1 cellular context compared by ENCODE assay signal in genomic region chr17:49031965-49032928, GRCh38.
TF ChIP-seq lines count a peak whose summit lies in the region.

No MANE protein-coding gene starts in this region.

TF ChIP-seq in K562, 482 proteins besides CTCF, POLR2A, EP300 and RAD21 (continued from another document and continues in another):
- TF ChIP-seq PATZ1 (CRISPR knock-in tag; IDR thresholded peaks at IDR 0.05; ENCODE audit: borderline replicate concordance) (no peak), SP1 (CRISPR knock-in tag; IDR thresholded peaks at IDR 0.05) (0 out of 2 replicates have a peak, but pooled peaks have one; percentile 39), SOX6 (IDR thresholded peaks at IDR 0.05) (0 out of 2 replicates have a peak, but pooled peaks have one; percentile 29), CC2D1A (IDR thresholded peaks at IDR 0.05) (peak; percentile 84), ARNT (IDR thresholded peaks at IDR 0.05) (peak in 1 of 2 experiments; percentile 50; a peak in 1 of 4 replicates), GATAD2A (IDR thresholded peaks at IDR 0.05) (no peak), ZFX (CRISPR knock-in tag; IDR thresholded peaks at IDR 0.05) (no peak), ARID2 (IDR thresholded peaks at IDR 0.05) (peak; percentile 90), MTA3 (IDR thresholded peaks at IDR 0.05; ENCODE audit: borderline replicate concordance) (no peak), RCOR1 (IDR thresholded peaks at IDR 0.05; ENCODE audit: borderline replicate concordance in 1 of 2, low read depth in 2 of 2, low read length in 2 of 2) (0 out of 4 replicates have a peak, but pooled peaks of 1 of the 2 experiments have one; percentile 23), TFAM (CRISPR knock-in tag; conservative IDR thresholded peaks at IDR 0.05) (no peak), IRF1 (CRISPR knock-in tag; IDR thresholded peaks at IDR 0.05; ENCODE audit: borderline replicate concordance) (no peak), YY1 (IDR thresholded peaks at IDR 0.05; ENCODE audit: borderline replicate concordance in 1 of 3, control insufficient read depth in 1 of 3, extremely low read depth in 1 of 3, insufficient read depth in 3 of 3, insufficient read length in 1 of 3, insufficient replicate concordance in 2 of 3, low read depth in 1 of 3, low read length in 2 of 3) (peak in 1 of 3 experiments; percentile 42), ZNF583 (CRISPR knock-in tag; IDR thresholded peaks at IDR 0.05) (no peak), HMGN3 (IDR thresholded peaks at IDR 0.05; ENCODE audit: borderline replicate concordance, extremely low read depth, insufficient read length, low read depth, low read length) (no peak), ATF2 (CRISPR knock-in tag; IDR thresholded peaks at IDR 0.05) (no peak), NCOA2 (IDR thresholded peaks at IDR 0.05; ENCODE audit: partially characterized antibody in 2 of 2) (no peak), TFAP4 (CRISPR knock-in tag; IDR thresholded peaks at IDR 0.05; ENCODE audit: borderline replicate concordance) (no peak), TSHZ1 (CRISPR knock-in tag; IDR thresholded peaks at IDR 0.05) (no peak), HMG20B (CRISPR knock-in tag; IDR thresholded peaks at IDR 0.05) (no peak), MBD1 (CRISPR knock-in tag; IDR thresholded peaks at IDR 0.05) (peak; percentile 38; the same call in 1 of the 2 replicates), EWSR1 (IDR thresholded peaks at IDR 0.05; ENCODE audit: borderline replicate concordance, low read depth, partially characterized antibody) (no peak), IFI16 (CRISPR knock-in tag; IDR thresholded peaks at IDR 0.05) (no peak), CTBP1 (IDR thresholded peaks at IDR 0.05; ENCODE audit: borderline replicate concordance) (peak; percentile 47), VEZF1 (CRISPR knock-in tag; IDR thresholded peaks at IDR 0.05) (peak; percentile 32; the same call in 1 of the 2 replicates), HNRNPL (IDR thresholded peaks at IDR 0.05; ENCODE audit: low read depth, low read length) (no peak), SAP30 (IDR thresholded peaks at IDR 0.05; ENCODE audit: borderline replicate concordance, insufficient read depth, low read depth, low read length, poor library complexity, severe bottlenecking) (no peak), MYNN (IDR thresholded peaks at IDR 0.05) (0 out of 2 replicates have a peak, but pooled peaks have one; percentile 22), MYNN (CRISPR knock-in tag; IDR thresholded peaks at IDR 0.05) (no peak), TBL1XR1 (IDR thresholded peaks at IDR 0.05; ENCODE audit: low read length in 2 of 2) (peak in 1 of 2 experiments; percentile 33; a peak in 1 of 4 replicates), NFATC3 (IDR thresholded peaks at IDR 0.05) (no peak), ZNF766 (CRISPR knock-in tag; conservative IDR thresholded peaks at IDR 0.05) (no peak), E2F4 (CRISPR knock-in tag; IDR thresholded peaks at IDR 0.05; ENCODE audit: low read depth) (no peak), DEAF1 (CRISPR knock-in tag; IDR thresholded peaks at IDR 0.05) (peak; percentile 94), SMAD4 (CRISPR knock-in tag; conservative IDR thresholded peaks at IDR 0.05) (no peak), OTX1 (CRISPR knock-in tag; IDR thresholded peaks at IDR 0.05) (no peak), CREB1 (IDR thresholded peaks at IDR 0.05) (no peak), CREB1 (CRISPR knock-in tag; IDR thresholded peaks at IDR 0.05) (no peak), PHF21A (IDR thresholded peaks at IDR 0.05; ENCODE audit: borderline replicate concordance, low read depth) (no peak), ZBTB17 (CRISPR knock-in tag; IDR thresholded peaks at IDR 0.05) (no peak), NFE2L1 (tag; IDR thresholded peaks at IDR 0.05; ENCODE audit: borderline replicate concordance, low read depth) (no peak), ZNF561 (CRISPR knock-in tag; conservative IDR thresholded peaks at IDR 0.05) (no peak), ZC3H11A (IDR thresholded peaks at IDR 0.05; ENCODE audit: low read depth, low read length) (no peak), THRA (IDR thresholded peaks at IDR 0.05) (no peak)
